ENCODE assay signal across 1 cellular context in the genomic region with DNA sequence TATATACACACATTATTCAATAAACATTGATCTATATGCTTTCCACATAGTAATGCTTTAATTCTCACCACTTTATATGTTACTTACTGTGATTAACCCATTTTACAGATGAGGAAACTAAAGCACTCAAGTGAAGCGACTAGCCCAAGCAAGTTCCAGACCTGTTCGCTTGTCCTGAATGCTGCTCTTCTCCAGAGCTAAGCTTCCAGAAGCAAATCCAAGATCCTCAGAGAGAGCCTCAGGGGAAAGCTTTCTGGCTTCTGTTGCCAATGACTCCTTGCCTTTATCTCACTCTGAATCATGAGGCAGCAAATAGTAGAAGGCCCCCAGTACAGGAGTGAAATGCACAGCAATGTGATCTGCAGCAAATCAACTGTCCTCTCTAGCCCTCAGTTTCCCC.
TF ChIP-seq lines count a peak whose summit lies in the region.

No MANE protein-coding gene starts in this region.

TF ChIP-seq in IMR-90, 13 proteins besides CTCF, POLR2A, EP300 and RAD21:
- TF ChIP-seq MAFK (IDR thresholded peaks at IDR 0.05; ENCODE audit: low read depth, low read length) (0 out of 2 replicates have a peak, but pooled peaks have one; percentile 6), RFX5 (IDR thresholded peaks at IDR 0.05; ENCODE audit: low read depth, low read length) (no peak)
